ENCODE assay signal across 3 cellular contexts in genomic region chr1:6795661-6796060, GRCh38.
TF ChIP-seq lines count a peak whose summit lies in the region.

No MANE protein-coding gene starts in this region.

TF ChIP-seq in A549, 52 proteins besides CTCF, POLR2A, EP300 and RAD21:
- TF ChIP-seq USF2 (IDR thresholded peaks at IDR 0.05): no peak
- no peak for TF ChIP-seq SMC3 (IDR thresholded peaks at IDR 0.05)
- peak; percentile 90; the same call in 1 of the 2 replicates for TF ChIP-seq GATA3 (IDR thresholded peaks at IDR 0.05; ENCODE audit: borderline replicate concordance)
- no peak for TF ChIP-seq HDAC2 (IDR thresholded peaks at IDR 0.05)
- no peak for TF ChIP-seq ESRRA (IDR thresholded peaks at IDR 0.05; ENCODE audit: borderline replicate concordance, low read length)
- no peak for TF ChIP-seq ATOH8 (CRISPR knock-in tag; IDR thresholded peaks at IDR 0.05; ENCODE audit: low read depth)
- no peak for TF ChIP-seq CBX2 (IDR thresholded peaks at IDR 0.05; ENCODE audit: borderline replicate concordance, low read depth)
- TF ChIP-seq CHD4 (IDR thresholded peaks at IDR 0.05; ENCODE audit: borderline replicate concordance): no peak
- no peak for TF ChIP-seq E2F6 (IDR thresholded peaks at IDR 0.05; ENCODE audit: borderline replicate concordance, low read depth)
- TF ChIP-seq MAFK (IDR thresholded peaks at IDR 0.05; ENCODE audit: partially characterized antibody): peak; percentile 91
- no peak for TF ChIP-seq HES2 (IDR thresholded peaks at IDR 0.05)
- TF ChIP-seq JUNB (IDR thresholded peaks at IDR 0.05): peak; percentile 68
- no peak for TF ChIP-seq FOSL2 (IDR thresholded peaks at IDR 0.05)
- peak; percentile 57 for TF ChIP-seq FOSL2 (CRISPR knock-in tag; IDR thresholded peaks at IDR 0.05)
- no peak for TF ChIP-seq REST (IDR thresholded peaks at IDR 0.05)
- peak; percentile 67 for TF ChIP-seq NFE2L2 (conservative IDR thresholded peaks at IDR 0.05; ENCODE audit: low read length)

TF ChIP-seq in HEK293, 187 proteins besides CTCF, POLR2A, EP300 and RAD21 (continues in another document):
- TF ChIP-seq GLI2 (tag by site-specific recombination; IDR thresholded peaks at IDR 0.05; ENCODE audit: borderline replicate concordance, low read depth) (peak; percentile 82; the same call in 1 of the 2 replicates), PRDM4 (tag by site-specific recombination; IDR thresholded peaks at IDR 0.05) (peak; percentile 40; the same call in 1 of the 2 replicates), OSR2 (tag by site-specific recombination; IDR thresholded peaks at IDR 0.05) (peak; percentile 73; the same call in 1 of the 2 replicates), ZBTB44 (tag by site-specific recombination; IDR thresholded peaks at IDR 0.05) (0 out of 2 replicates have a peak, but pooled peaks have one; percentile 24), GLIS1 (tag by site-specific recombination; IDR thresholded peaks at IDR 0.05) (peak; percentile 26), ZNF133 (tag by site-specific recombination; IDR thresholded peaks at IDR 0.05) (no peak), ZNF600 (tag by site-specific recombination; IDR thresholded peaks at IDR 0.05) (0 out of 2 replicates have a peak, but pooled peaks have one; percentile 20), KLF10 (tag by site-specific recombination; IDR thresholded peaks at IDR 0.05) (peak; percentile 81), ZNF16 (tag by site-specific recombination; IDR thresholded peaks at IDR 0.05; ENCODE audit: low read depth) (no peak), IKZF3 (tag by site-specific recombination; IDR thresholded peaks at IDR 0.05) (peak; percentile 76), ZNF639 (tag by site-specific recombination; IDR thresholded peaks at IDR 0.05) (peak; percentile 69), ZNF146 (tag by site-specific recombination; IDR thresholded peaks at IDR 0.05) (0 out of 2 replicates have a peak, but pooled peaks have one; percentile 10), ATF2 (tag by site-specific recombination; IDR thresholded peaks at IDR 0.05; ENCODE audit: low read depth) (peak; percentile 99), TCF7L2 (IDR thresholded peaks at IDR 0.05; ENCODE audit: borderline replicate concordance, low read depth, low read length) (0 out of 2 replicates have a peak, but pooled peaks have one; percentile 45), ZNF10 (tag by site-specific recombination; IDR thresholded peaks at IDR 0.05) (peak; percentile 58; the same call in 1 of the 2 replicates), FEZF1 (tag by site-specific recombination; IDR thresholded peaks at IDR 0.05) (peak; percentile 79), BCL11B (tag by site-specific recombination; IDR thresholded peaks at IDR 0.05; ENCODE audit: low read depth) (peak; percentile 56; the same call in 1 of the 2 replicates), ZNF394 (tag by site-specific recombination; IDR thresholded peaks at IDR 0.05; ENCODE audit: borderline replicate concordance) (peak; percentile 30; the same call in 1 of the 2 replicates), ZNF843 (tag by site-specific recombination; IDR thresholded peaks at IDR 0.05) (peak; percentile 91)

TF ChIP-seq in K562, 482 proteins besides CTCF, POLR2A, EP300 and RAD21:
- TF ChIP-seq HDAC2 (IDR thresholded peaks at IDR 0.05) (no peak), ATF7 (IDR thresholded peaks at IDR 0.05) (peak; percentile 72; the same call in 1 of the 2 replicates), ZNF316 (IDR thresholded peaks at IDR 0.05) (peak; percentile 84), MAFG (tag; conservative IDR thresholded peaks at IDR 0.05) (peak; percentile 76), NFE2 (IDR thresholded peaks at IDR 0.05; ENCODE audit: low read depth) (peak; percentile 41), C11orf30 (IDR thresholded peaks at IDR 0.05; ENCODE audit: low read depth) (peak; percentile 69), MEIS2 (IDR thresholded peaks at IDR 0.05; ENCODE audit: partially characterized antibody) (peak; percentile 46), SOX6 (IDR thresholded peaks at IDR 0.05) (0 out of 2 replicates have a peak, but pooled peaks have one; percentile 13), ZNF518B (CRISPR knock-in tag; IDR thresholded peaks at IDR 0.05) (no peak), NUFIP1 (IDR thresholded peaks at IDR 0.05; ENCODE audit: partially characterized antibody) (no peak), ATF3 (IDR thresholded peaks at IDR 0.05) (peak; percentile 77), ATF3 (CRISPR knock-in tag; conservative IDR thresholded peaks at IDR 0.05) (no peak), MAFK (IDR thresholded peaks at IDR 0.05; ENCODE audit: low read length) (peak; percentile 46; the same call in 1 of the 2 replicates), KDM2B (CRISPR knock-in tag; IDR thresholded peaks at IDR 0.05) (no peak), NRF1 (conservative IDR thresholded peaks at IDR 0.05 in 1 of 2, IDR thresholded peaks at IDR 0.05 in 1 of 2) (no peak), KDM1A (IDR thresholded peaks at IDR 0.05) (peak; percentile 33 to 43; a peak in 1 of 4 replicates), PBX2 (CRISPR knock-in tag; IDR thresholded peaks at IDR 0.05; ENCODE audit: low read depth) (no peak), PBX2 (tag; conservative IDR thresholded peaks at IDR 0.05; ENCODE audit: low read depth) (peak; percentile 62), MAFF (IDR thresholded peaks at IDR 0.05; ENCODE audit: low read length) (peak; percentile 66; the same call in 1 of the 2 replicates), DPF2 (IDR thresholded peaks at IDR 0.05) (0 out of 2 replicates have a peak, but pooled peaks have one; percentile 18), NFE2L1 (tag; IDR thresholded peaks at IDR 0.05; ENCODE audit: borderline replicate concordance, low read depth) (peak; percentile 38; the same call in 1 of the 2 replicates), BRD9 (IDR thresholded peaks at IDR 0.05; ENCODE audit: low read depth, partially characterized antibody) (no peak), ZNF146 (CRISPR knock-in tag; IDR thresholded peaks at IDR 0.05; ENCODE audit: unreplicated experiment) (no peak), RBM25 (IDR thresholded peaks at IDR 0.05; ENCODE audit: low read depth, low read length, severe bottlenecking) (no peak), HDGF (IDR thresholded peaks at IDR 0.05) (no peak), SPI1 (IDR thresholded peaks at IDR 0.05; ENCODE audit: borderline replicate concordance, low read depth, low read length) (no peak)
